In the genomic region with DNA sequence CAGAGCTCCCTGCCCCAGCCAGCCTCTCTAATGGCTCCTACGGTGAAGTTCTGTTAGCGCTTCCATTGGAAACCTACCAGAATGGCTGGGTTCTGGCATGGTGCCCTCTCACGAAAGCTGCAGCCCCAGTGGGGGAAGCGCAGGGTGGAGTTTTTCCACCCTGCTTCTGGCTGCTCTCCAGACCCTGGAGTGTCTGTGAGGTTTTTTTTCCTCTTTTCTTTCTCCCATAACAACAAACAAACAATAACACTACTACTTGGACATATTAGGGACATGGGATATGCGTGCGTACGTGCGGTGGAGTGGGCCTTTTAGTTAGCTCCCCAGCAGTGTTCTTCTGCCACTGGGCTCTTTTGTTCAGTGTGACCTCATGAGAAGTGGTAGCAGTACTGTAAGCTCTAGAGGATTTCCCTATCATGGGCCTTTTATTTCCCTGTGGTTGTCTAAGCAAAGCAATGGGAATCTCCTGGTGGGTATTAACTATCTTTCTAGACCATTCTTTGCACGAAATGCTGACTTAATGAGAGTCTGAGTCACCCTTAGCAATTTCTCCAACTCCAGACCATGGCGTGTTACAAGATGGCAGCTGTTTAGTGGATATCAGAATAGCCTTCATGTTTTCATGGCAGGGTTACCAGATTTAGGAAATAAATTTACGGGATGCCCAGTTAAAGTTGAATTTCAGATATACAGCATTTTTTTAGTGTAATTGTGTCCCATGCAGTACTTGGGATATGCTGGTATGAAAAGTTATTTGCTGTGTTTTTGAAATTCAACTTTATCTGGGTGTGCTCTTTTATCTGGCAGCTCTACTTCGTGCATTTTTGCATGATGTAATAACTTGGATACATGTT, we compare ENCODE assay signal across 1 cellular context.
TF ChIP-seq lines count a peak whose summit lies in the region.

No MANE protein-coding gene starts in this region.

TF ChIP-seq in K562, 482 proteins besides CTCF, POLR2A, EP300 and RAD21 (continued from another document):
- TF ChIP-seq ILK (tag; IDR thresholded peaks at IDR 0.05; ENCODE audit: borderline replicate concordance, low read depth) = no peak
- TF ChIP-seq, protein P1, sequence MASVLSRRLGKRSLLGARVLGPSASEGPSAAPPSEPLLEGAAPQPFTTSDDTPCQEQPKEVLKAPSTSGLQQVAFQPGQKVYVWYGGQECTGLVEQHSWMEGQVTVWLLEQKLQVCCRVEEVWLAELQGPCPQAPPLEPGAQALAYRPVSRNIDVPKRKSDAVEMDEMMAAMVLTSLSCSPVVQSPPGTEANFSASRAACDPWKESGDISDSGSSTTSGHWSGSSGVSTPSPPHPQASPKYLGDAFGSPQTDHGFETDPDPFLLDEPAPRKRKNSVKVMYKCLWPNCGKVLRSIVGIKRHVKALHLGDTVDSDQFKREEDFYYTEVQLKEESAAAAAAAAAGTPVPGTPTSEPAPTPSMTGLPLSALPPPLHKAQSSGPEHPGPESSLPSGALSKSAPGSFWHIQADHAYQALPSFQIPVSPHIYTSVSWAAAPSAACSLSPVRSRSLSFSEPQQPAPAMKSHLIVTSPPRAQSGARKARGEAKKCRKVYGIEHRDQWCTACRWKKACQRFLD (CRISPR knock-in tag; IDR thresholded peaks at IDR 0.05) = peak; percentile 54
- no peak for TF ChIP-seq KLF13 (tag; IDR thresholded peaks at IDR 0.05; ENCODE audit: borderline replicate concordance, low read depth)
- no peak for TF ChIP-seq NUFIP1 (IDR thresholded peaks at IDR 0.05; ENCODE audit: partially characterized antibody)
- TF ChIP-seq, protein P2, sequence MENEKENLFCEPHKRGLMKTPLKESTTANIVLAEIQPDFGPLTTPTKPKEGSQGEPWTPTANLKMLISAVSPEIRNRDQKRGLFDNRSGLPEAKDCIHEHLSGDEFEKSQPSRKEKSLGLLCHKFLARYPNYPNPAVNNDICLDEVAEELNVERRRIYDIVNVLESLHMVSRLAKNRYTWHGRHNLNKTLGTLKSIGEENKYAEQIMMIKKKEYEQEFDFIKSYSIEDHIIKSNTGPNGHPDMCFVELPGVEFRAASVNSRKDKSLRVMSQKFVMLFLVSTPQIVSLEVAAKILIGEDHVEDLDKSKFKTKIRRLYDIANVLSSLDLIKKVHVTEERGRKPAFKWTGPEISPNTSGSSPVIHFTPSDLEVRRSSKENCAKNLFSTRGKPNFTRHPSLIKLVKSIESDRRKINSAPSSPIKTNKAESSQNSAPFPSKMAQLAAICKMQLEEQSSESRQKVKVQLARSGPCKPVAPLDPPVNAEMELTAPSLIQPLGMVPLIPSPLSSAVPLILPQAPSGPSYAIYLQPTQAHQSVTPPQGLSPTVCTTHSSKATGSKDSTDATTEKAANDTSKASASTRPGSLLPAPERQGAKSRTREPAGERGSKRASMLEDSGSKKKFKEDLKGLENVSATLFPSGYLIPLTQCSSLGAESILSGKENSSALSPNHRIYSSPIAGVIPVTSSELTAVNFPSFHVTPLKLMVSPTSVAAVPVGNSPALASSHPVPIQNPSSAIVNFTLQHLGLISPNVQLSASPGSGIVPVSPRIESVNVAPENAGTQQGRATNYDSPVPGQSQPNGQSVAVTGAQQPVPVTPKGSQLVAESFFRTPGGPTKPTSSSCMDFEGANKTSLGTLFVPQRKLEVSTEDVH (IDR thresholded peaks at IDR 0.05; ENCODE audit: low read depth, partially characterized antibody) = no peak
- TF ChIP-seq, protein P3, sequence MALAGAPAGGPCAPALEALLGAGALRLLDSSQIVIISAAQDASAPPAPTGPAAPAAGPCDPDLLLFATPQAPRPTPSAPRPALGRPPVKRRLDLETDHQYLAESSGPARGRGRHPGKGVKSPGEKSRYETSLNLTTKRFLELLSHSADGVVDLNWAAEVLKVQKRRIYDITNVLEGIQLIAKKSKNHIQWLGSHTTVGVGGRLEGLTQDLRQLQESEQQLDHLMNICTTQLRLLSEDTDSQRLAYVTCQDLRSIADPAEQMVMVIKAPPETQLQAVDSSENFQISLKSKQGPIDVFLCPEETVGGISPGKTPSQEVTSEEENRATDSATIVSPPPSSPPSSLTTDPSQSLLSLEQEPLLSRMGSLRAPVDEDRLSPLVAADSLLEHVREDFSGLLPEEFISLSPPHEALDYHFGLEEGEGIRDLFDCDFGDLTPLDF (CRISPR knock-in tag; IDR thresholded peaks at IDR 0.05) = no peak
- no peak for TF ChIP-seq ASH1L (IDR thresholded peaks at IDR 0.05; ENCODE audit: borderline replicate concordance, low read depth, partially characterized antibody)
- no peak for TF ChIP-seq EWSR1 (IDR thresholded peaks at IDR 0.05; ENCODE audit: borderline replicate concordance, low read depth, partially characterized antibody)
- no peak for TF ChIP-seq ETV6 (IDR thresholded peaks at IDR 0.05; ENCODE audit: borderline replicate concordance in 1 of 2, low read depth in 2 of 2, low read length in 1 of 2)
- no peak for TF ChIP-seq ETV6 (CRISPR knock-in tag; IDR thresholded peaks at IDR 0.05; ENCODE audit: borderline replicate concordance)
- TF ChIP-seq HEY1 (CRISPR knock-in tag; IDR thresholded peaks at IDR 0.05; ENCODE audit: borderline replicate concordance) = no peak
- TF ChIP-seq MEF2A (IDR thresholded peaks at IDR 0.05; ENCODE audit: control insufficient read depth, low read depth, low read length) = no peak
- TF ChIP-seq, protein P4, sequence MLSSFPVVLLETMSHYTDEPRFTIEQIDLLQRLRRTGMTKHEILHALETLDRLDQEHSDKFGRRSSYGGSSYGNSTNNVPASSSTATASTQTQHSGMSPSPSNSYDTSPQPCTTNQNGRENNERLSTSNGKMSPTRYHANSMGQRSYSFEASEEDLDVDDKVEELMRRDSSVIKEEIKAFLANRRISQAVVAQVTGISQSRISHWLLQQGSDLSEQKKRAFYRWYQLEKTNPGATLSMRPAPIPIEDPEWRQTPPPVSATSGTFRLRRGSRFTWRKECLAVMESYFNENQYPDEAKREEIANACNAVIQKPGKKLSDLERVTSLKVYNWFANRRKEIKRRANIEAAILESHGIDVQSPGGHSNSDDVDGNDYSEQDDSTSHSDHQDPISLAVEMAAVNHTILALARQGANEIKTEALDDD (IDR thresholded peaks at IDR 0.05) = peak; percentile 51; the same call in 1 of the 2 replicates
- no peak for TF ChIP-seq CHD2 (IDR thresholded peaks at IDR 0.05; ENCODE audit: low read depth, low read length)
- no peak for TF ChIP-seq ZFP36 (IDR thresholded peaks at IDR 0.05; ENCODE audit: low read depth, low read length, partially characterized antibody)
- no peak for TF ChIP-seq CBFA2T2 (conservative IDR thresholded peaks at IDR 0.05)
- TF ChIP-seq GABPA (tag; conservative IDR thresholded peaks at IDR 0.05; ENCODE audit: low read depth) = peak; percentile 43; the same call in 1 of the 2 replicates
- no peak for TF ChIP-seq OTX1 (CRISPR knock-in tag; IDR thresholded peaks at IDR 0.05)
- no peak for TF ChIP-seq ZFP30 (CRISPR knock-in tag; IDR thresholded peaks at IDR 0.05; ENCODE audit: borderline replicate concordance)
- peak; percentile 43 for TF ChIP-seq CBFA2T3 (IDR thresholded peaks at IDR 0.05)
- TF ChIP-seq TBP (optimal IDR thresholded peaks at IDR 0.05; ENCODE audit: low read depth, low read length) = peak; percentile 11
- TF ChIP-seq TAL1 (IDR thresholded peaks at IDR 0.05) = no peak
- no peak for TF ChIP-seq IFI16 (CRISPR knock-in tag; IDR thresholded peaks at IDR 0.05)
- TF ChIP-seq ZEB2 (IDR thresholded peaks at IDR 0.05) = no peak
- TF ChIP-seq, protein P5, sequence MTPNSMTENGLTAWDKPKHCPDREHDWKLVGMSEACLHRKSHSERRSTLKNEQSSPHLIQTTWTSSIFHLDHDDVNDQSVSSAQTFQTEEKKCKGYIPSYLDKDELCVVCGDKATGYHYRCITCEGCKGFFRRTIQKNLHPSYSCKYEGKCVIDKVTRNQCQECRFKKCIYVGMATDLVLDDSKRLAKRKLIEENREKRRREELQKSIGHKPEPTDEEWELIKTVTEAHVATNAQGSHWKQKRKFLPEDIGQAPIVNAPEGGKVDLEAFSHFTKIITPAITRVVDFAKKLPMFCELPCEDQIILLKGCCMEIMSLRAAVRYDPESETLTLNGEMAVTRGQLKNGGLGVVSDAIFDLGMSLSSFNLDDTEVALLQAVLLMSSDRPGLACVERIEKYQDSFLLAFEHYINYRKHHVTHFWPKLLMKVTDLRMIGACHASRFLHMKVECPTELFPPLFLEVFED (CRISPR knock-in tag; conservative IDR thresholded peaks at IDR 0.05) = no peak
- peak; percentile 48; the same call in 1 of the 2 replicates for TF ChIP-seq NFE2 (IDR thresholded peaks at IDR 0.05; ENCODE audit: low read depth)
- TF ChIP-seq TOE1 (IDR thresholded peaks at IDR 0.05; ENCODE audit: borderline replicate concordance) = no peak
- no peak for TF ChIP-seq TOE1 (CRISPR knock-in tag; IDR thresholded peaks at IDR 0.05; ENCODE audit: borderline replicate concordance, low read depth)
- TF ChIP-seq ZBTB1 (CRISPR knock-in tag; IDR thresholded peaks at IDR 0.05; ENCODE audit: borderline replicate concordance, low read depth) = no peak
- no peak for TF ChIP-seq CCAR2 (IDR thresholded peaks at IDR 0.05; ENCODE audit: low read depth, low read length)
- TF ChIP-seq RBM34 (IDR thresholded peaks at IDR 0.05; ENCODE audit: borderline replicate concordance, insufficient read depth, low read length) = no peak
- TF ChIP-seq NFYB (IDR thresholded peaks at IDR 0.05; ENCODE audit: extremely low read depth, insufficient read length) = no peak
- no peak for TF ChIP-seq SNRNP70 (optimal IDR thresholded peaks at IDR 0.05; ENCODE audit: low read depth, low read length)
TF ChIP-seq in K562: peak in this region for 54.
